ENCODE assay signal across 16 cellular contexts in genomic region chr11:92380882-92381281, GRCh38.
DNase-seq lines count a peak whose midpoint lies in the region; ATAC-seq and TF ChIP-seq lines count a peak whose summit lies in the region.
"Had no signal": no experiment of that assay in that cellular context is flagged by ENCODE, and none has a peak within 500 bp of the region (broad histone marks: within the 10 kb centered on the region; RNA-seq: fewer than 3 reads in every experiment).

No MANE protein-coding gene starts in this region.

- no peak for TF ChIP-seq RAD21 in SK-N-SH (IDR thresholded peaks at IDR 0.05; ENCODE audit: low read length)

- CTCF ChIA-PET in SK-N-SH (lab: Yijun Ruan, JAX), result no interaction called here

- TF ChIP-seq CTCF in SK-N-SH (IDR thresholded peaks at IDR 0.05), result no peak
- TF ChIP-seq CTCF in fibroblast of lung (conservative IDR thresholded peaks at IDR 0.05 in 1 of 2, IDR thresholded peaks at IDR 0.05 in 1 of 2; ENCODE audit: low read depth in 1 of 2, low read length in 2 of 2), result no peak
- no peak for TF ChIP-seq CTCF in lower leg skin (IDR thresholded peaks at IDR 0.05)

- peak overlapping the region in 1 of 2 experiments; percentile 54; a peak in 2 of 4 replicates for H3K27ac ChIP-seq in SK-N-SH (ENCODE audit: low read depth in 2 of 2, low read length in 1 of 2)
- H3K27ac ChIP-seq in fibroblast of lung (ENCODE audit: insufficient read depth, low read length), result no peak overlapping the region
- no peak overlapping the region for H3K27ac ChIP-seq in SJCRH30

- H3K4me3 ChIP-seq in SK-N-SH (ENCODE audit: low read depth in 2 of 2, low read length in 1 of 2), result no peak overlapping the region
- H3K4me3 ChIP-seq in fibroblast of lung (replicated peaks in 1 of 4; ENCODE audit: control extremely low read depth in 1 of 4, insufficient read depth in 1 of 4, low read depth in 3 of 4, low read length in 4 of 4), result no peak overlapping the region
- no peak overlapping the region for H3K4me3 ChIP-seq in skeletal muscle cell (ENCODE audit: low read depth, low read length)
- no peak overlapping the region for H3K4me3 ChIP-seq in SJCRH30
- no peak overlapping the region for H3K4me3 ChIP-seq in lower leg skin (ENCODE audit: low read depth, poor library complexity, severe bottlenecking)

- H4K20me1 ChIP-seq in SK-N-SH (ENCODE audit: insufficient read depth) (no peaks in the 10 kb centered on the region), fibroblast of lung (ENCODE audit: control insufficient read depth, extremely low read depth, insufficient read depth, low read length) (no peaks in the 10 kb centered on the region)

- H3K4me2 ChIP-seq in SK-N-SH (peak overlapping the region; percentile 54; the same call in 1 of the 2 replicates), fibroblast of lung (ENCODE audit: extremely low read depth, insufficient read depth, low read length) (no peak overlapping the region)

- H3K4me1 ChIP-seq in SK-N-SH (ENCODE audit: control insufficient read depth in 1 of 2, insufficient read depth in 2 of 2, low read depth in 1 of 2, low read length in 1 of 2) (peaks cover 3 to 31% of the 10 kb centered on the region in 2 experiments), fibroblast of lung (ENCODE audit: control insufficient read depth, extremely low read depth, insufficient read depth, low read length) (peaks cover 20% of the 10 kb centered on the region), SJCRH30 (peaks cover 25% of the 10 kb centered on the region)

- TF ChIP-seq EP300 in SK-N-SH (IDR thresholded peaks at IDR 0.05; ENCODE audit: borderline replicate concordance in 1 of 2, low read depth in 1 of 2, low read length in 1 of 2), result no peak

- intact Hi-C loops in lower leg skin (cut with DNase I; ENCODE audit: low total_unique reads), result no loop called here

- H2AFZ ChIP-seq in SK-N-SH (ENCODE audit: low read depth), result no peak overlapping the region
- H2AFZ ChIP-seq in fibroblast of lung (ENCODE audit: low read length), result no peak overlapping the region

- no peaks in the 10 kb centered on the region for H3K9me3 ChIP-seq in SK-N-SH
- no peaks in the 10 kb centered on the region for H3K9me3 ChIP-seq in fibroblast of lung (ENCODE audit: control insufficient read depth, insufficient read depth, low read depth, low read length)
- H3K9me3 ChIP-seq in SJCRH30 (replicated peaks), result no peaks in the 10 kb centered on the region

- WGBS in SK-N-SH (ENCODE audit: low lambda C conversion rate), result 92% methylated on average over 3 of the region's 3 CpGs
- 59 to 68% methylated on average over 3 of the region's 3 CpGs for WGBS in lower leg skin, 2 donors

- peak; percentile 57 for DNase-seq in GM04503 (ENCODE audit: low read depth)
- no peak for DNase-seq in SK-N-SH
- DNase-seq in fibroblast of lung (ENCODE audit: low read depth in 2 of 2), result peak; percentile 69 to 82
- peak; percentile 65 for DNase-seq in skeletal muscle cell (ENCODE audit: low read depth)
- DNase-seq in SJCRH30, result no peak
- no peak for DNase-seq in stimulated activated CD4-positive, alpha-beta T cell treated with anti-CD3 and anti-CD28 coated beads, Interleukin-4, amount 100 ng/mL, for 1 hour
- DNase-seq in lower leg skin (ENCODE audit: low spot score in 2 of 2), result no peak
- DNase-seq: activated B cell treated with CpG ODN at 0.5 μM for 24 hours; activated effector memory CD4-positive, alpha-beta T cell treated with anti-CD3 and anti-CD28 coated beads, Interleukin-2, amount 50 U/mL, for 16 hours; effector CD8-positive, alpha-beta T cell; MM.1S; NCI-H2081 treated with DMSO at 0.1 percent for 48 hours; nucleus accumbens; stimulated activated naive CD8-positive, alpha-beta T cell treated with anti-CD3 and anti-CD28 coated beads, Interleukin-15, Interleukin-2, amounts not matched to agents 100 U/mL and 50 U/mL, for 24 hours; SW 1271 had no signal

- peaks cover 22% of the 10 kb centered on the region for H3F3A ChIP-seq in SK-N-SH (replicated peaks; ENCODE audit: insufficient read depth)

- H3K79me2 ChIP-seq in SK-N-SH (ENCODE audit: insufficient read depth), result peaks cover 6% of the 10 kb centered on the region; the same call in 1 of the 2 replicates
- no peaks in the 10 kb centered on the region for H3K79me2 ChIP-seq in fibroblast of lung (ENCODE audit: control insufficient read depth, insufficient read depth, low read length)

- H3K9ac ChIP-seq in SK-N-SH (no peak overlapping the region), fibroblast of lung (ENCODE audit: insufficient read depth, low read length) (no peak overlapping the region)

- no peaks in the 10 kb centered on the region for H3K27me3 ChIP-seq in SK-N-SH (ENCODE audit: insufficient read depth)
- no peaks in the 10 kb centered on the region for H3K27me3 ChIP-seq in fibroblast of lung (ENCODE audit: control insufficient read depth, insufficient read depth, low read length)
- no peaks in the 10 kb centered on the region for H3K27me3 ChIP-seq in SJCRH30

- H3K36me3 ChIP-seq in SK-N-SH (replicated peaks in 1 of 2; ENCODE audit: control insufficient read depth in 1 of 2, insufficient read depth in 2 of 2, low read length in 1 of 2) (no peaks in the 10 kb centered on the region), fibroblast of lung (ENCODE audit: control insufficient read depth, insufficient read depth, low read length) (no peaks in the 10 kb centered on the region), SJCRH30 (no peaks in the 10 kb centered on the region)

- no peaks in the 10 kb centered on the region for H3K9me2 ChIP-seq in SK-N-SH

- ATAC-seq in HG03432 (IDR thresholded peaks at IDR 0.05; ENCODE audit: unreplicated experiment), result no peak
- ATAC-seq: stimulated activated naive CD8-positive, alpha-beta T cell treated with anti-CD3 and anti-CD28 coated beads, Interleukin-15, Interleukin-2, amounts not matched to agents 100 U/mL and 50 U/mL, for 24 hours had no signal

- POLR2A ChIA-PET in SK-N-SH (lab: Yijun Ruan, JAX), result no interaction called here

- no peak for TF ChIP-seq POLR2A in lower leg skin (IDR thresholded peaks at IDR 0.05)

TF ChIP-seq in SK-N-SH, 30 proteins besides CTCF, POLR2A, EP300 and RAD21:
- TF ChIP-seq PBX3 (IDR thresholded peaks at IDR 0.05), result 0 out of 2 replicates have a peak, but pooled peaks have one; percentile 26
- TF ChIP-seq, protein P1, sequence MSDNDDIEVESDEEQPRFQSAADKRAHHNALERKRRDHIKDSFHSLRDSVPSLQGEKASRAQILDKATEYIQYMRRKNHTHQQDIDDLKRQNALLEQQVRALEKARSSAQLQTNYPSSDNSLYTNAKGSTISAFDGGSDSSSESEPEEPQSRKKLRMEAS (IDR thresholded peaks at IDR 0.05; ENCODE audit: low read depth), result no peak
- peak; percentile 37; the same call in 1 of the 2 replicates for TF ChIP-seq FOSL2 (IDR thresholded peaks at IDR 0.05; ENCODE audit: borderline replicate concordance, low read depth)
- no peak for TF ChIP-seq YY1 (IDR thresholded peaks at IDR 0.05; ENCODE audit: low read depth)
- TF ChIP-seq JUND (IDR thresholded peaks at IDR 0.05), result peak; percentile 50
- TF ChIP-seq TCF12 (IDR thresholded peaks at IDR 0.05), result peak; percentile 48
- no peak for TF ChIP-seq SIN3A (IDR thresholded peaks at IDR 0.05; ENCODE audit: borderline replicate concordance, low read depth, low read length)
- TF ChIP-seq GATA2 (CRISPR knock-in tag; IDR thresholded peaks at IDR 0.05), result no peak

Comparison
In these comparisons a context has a peak if more than half of its experiments do, and no peak if none do; other contexts are left out.
1. DNase-seq: peak in GM04503 (single experiment), fibroblast of lung (2 of 2) and skeletal muscle cell (single experiment); none in SK-N-SH (single experiment), SJCRH30 (0 of 2), stimulated activated CD4-positive, alpha-beta T cell treated with anti-CD3 and anti-CD28 coated beads, Interleukin-4, amount 100 ng/mL, for 1 hour (single experiment) and lower leg skin (0 of 2).